1 cellular context compared by ENCODE assay signal in genomic region chr20:38123021-38123587, GRCh38.
A peak's percentile ranks its signal among the peaks of the same experiment; 100 is the strongest.
TF ChIP-seq lines count a peak whose summit lies in the region.

No MANE protein-coding gene starts in this region.

TF ChIP-seq in K562, 482 proteins besides CTCF, POLR2A, EP300 and RAD21 (continued from another document):
- TF ChIP-seq EP400 (IDR thresholded peaks at IDR 0.05): peak; percentile 17; the same call in 1 of the 2 replicates
- TF ChIP-seq EHMT2 (IDR thresholded peaks at IDR 0.05): peak; percentile 68
- no peak for TF ChIP-seq POU5F1 (IDR thresholded peaks at IDR 0.05; ENCODE audit: borderline replicate concordance, low read depth, low read length, partially characterized antibody)
- no peak for TF ChIP-seq CHD4 (IDR thresholded peaks at IDR 0.05; ENCODE audit: insufficient read depth, insufficient replicate concordance, low read depth, low read length, poor library complexity, severe bottlenecking)
- peak; percentile 73 for TF ChIP-seq RFX1 (IDR thresholded peaks at IDR 0.05)
- no peak for TF ChIP-seq PTRF (tag; IDR thresholded peaks at IDR 0.05)
- TF ChIP-seq FOXK2 (conservative IDR thresholded peaks at IDR 0.05 in 1 of 2, IDR thresholded peaks at IDR 0.05 in 1 of 2; ENCODE audit: low read depth in 2 of 2): peak in 1 of 2 experiments; percentile 52; a peak in 1 of 4 replicates
- 0 out of 4 replicates have a peak, but pooled peaks of 1 of the 2 experiments have one; percentile 22 for TF ChIP-seq ZNF639 (CRISPR knock-in tag; conservative IDR thresholded peaks at IDR 0.05 in 1 of 2, IDR thresholded peaks at IDR 0.05 in 1 of 2)
- TF ChIP-seq SMARCA4 (IDR thresholded peaks at IDR 0.05): 0 out of 2 replicates have a peak, but pooled peaks have one; percentile 13
- no peak for TF ChIP-seq PHF21A (IDR thresholded peaks at IDR 0.05; ENCODE audit: borderline replicate concordance, low read depth)
- TF ChIP-seq PHB2 (IDR thresholded peaks at IDR 0.05; ENCODE audit: low read depth): no peak
- peak in 1 of 2 experiments; percentile 16; a peak in 1 of 4 replicates for TF ChIP-seq NRF1 (conservative IDR thresholded peaks at IDR 0.05 in 1 of 2, IDR thresholded peaks at IDR 0.05 in 1 of 2)
- no peak for TF ChIP-seq ELF2 (CRISPR knock-in tag; IDR thresholded peaks at IDR 0.05)
- TF ChIP-seq THRB (CRISPR knock-in tag; conservative IDR thresholded peaks at IDR 0.05): 0 out of 2 replicates have a peak, but pooled peaks have one; percentile 14
- TF ChIP-seq ESRRA (IDR thresholded peaks at IDR 0.05; ENCODE audit: borderline replicate concordance, low read depth): 0 out of 2 replicates have a peak, but pooled peaks have one; percentile 11
- TF ChIP-seq NFIC (IDR thresholded peaks at IDR 0.05): no peak
- TF ChIP-seq KDM1A (IDR thresholded peaks at IDR 0.05): peak; percentile 15 to 70; a peak in 2 of 4 replicates
- TF ChIP-seq ZNF318 (IDR thresholded peaks at IDR 0.05; ENCODE audit: borderline replicate concordance in 1 of 2, low read depth in 1 of 2): no peak
